11 cellular contexts compared by ENCODE assay signal in genomic region chr18:24214913-24215312, GRCh38.
DNase-seq lines count a peak whose midpoint lies in the region; ATAC-seq, FAIRE-seq and TF ChIP-seq lines count a peak whose summit lies in the region.
"Had no signal": no experiment of that assay in that cellular context is flagged by ENCODE, and none has a peak within 500 bp of the region (broad histone marks: within the 10 kb centered on the region; RNA-seq: fewer than 3 reads in every experiment).

No MANE protein-coding gene starts in this region.

- H3K4me3 ChIP-seq in fibroblast of villous mesenchyme (ENCODE audit: low read depth, low read length) (no peak overlapping the region), rectal smooth muscle tissue (ENCODE audit: low read length) (no peak overlapping the region)

- no peaks in the 10 kb centered on the region for H3K27me3 Mint-ChIP-seq in T-helper 17 cell

- H3K27ac ChIP-seq in VCaP (peak overlapping the region; percentile 56), rectal smooth muscle tissue (ENCODE audit: low read depth, low read length) (peak overlapping the region; percentile 43)

- peak; percentile 10 for DNase-seq in fibroblast of villous mesenchyme (ENCODE audit: low read depth)
- no peak for DNase-seq in stimulated activated effector memory CD8-positive, alpha-beta T cell treated with anti-CD3 and anti-CD28 coated beads, Interleukin-12 subunit alpha, Interleukin-12 subunit beta, amount 100 ng/mL, for 72 hours (ENCODE audit: low spot score in 2 of 2)
- DNase-seq in NCI-H2029 (lab: John Stamatoyannopoulos, UW), result no peak
- DNase-seq in T-helper 17 cell, result no peak
- DNase-seq: activated naive CD4-positive, alpha-beta T cell treated with anti-CD3 and anti-CD28 coated beads for 36 hours; central memory CD4-positive, alpha-beta T cell had no signal

- no peaks in the 10 kb centered on the region for H3K9me3 Mint-ChIP-seq in stimulated activated effector memory CD8-positive, alpha-beta T cell treated with anti-CD3 and anti-CD28 coated beads, Interleukin-12 subunit alpha, Interleukin-12 subunit beta, amount 100 ng/mL, for 72 hours
- H3K9me3 Mint-ChIP-seq: activated naive CD4-positive, alpha-beta T cell treated with anti-CD3 and anti-CD28 coated beads for 36 hours had no signal

- no peak for TF ChIP-seq CTCF in VCaP (conservative IDR thresholded peaks at IDR 0.05)
- TF ChIP-seq CTCF in fibroblast of villous mesenchyme (IDR thresholded peaks at IDR 0.05; ENCODE audit: insufficient read depth, low read depth, low read length), result no peak

- H3K36me3 Mint-ChIP-seq in stimulated activated effector memory CD8-positive, alpha-beta T cell treated with anti-CD3 and anti-CD28 coated beads, Interleukin-12 subunit alpha, Interleukin-12 subunit beta, amount 100 ng/mL, for 72 hours, result no peaks in the 10 kb centered on the region
- no peaks in the 10 kb centered on the region for H3K36me3 Mint-ChIP-seq in T-helper 17 cell (ENCODE audit: low read depth)

- H3K9me3 ChIP-seq in T-helper 17 cell (ENCODE audit: control insufficient read depth, low read length, poor library complexity, severe bottlenecking), result no peaks in the 10 kb centered on the region

- no peak overlapping the region for H3K4me3 Mint-ChIP-seq in stimulated activated effector memory CD8-positive, alpha-beta T cell treated with anti-CD3 and anti-CD28 coated beads, Interleukin-12 subunit alpha, Interleukin-12 subunit beta, amount 100 ng/mL, for 72 hours
- H3K4me3 Mint-ChIP-seq in T-helper 17 cell, result no peak overlapping the region
- H3K4me3 Mint-ChIP-seq: activated naive CD4-positive, alpha-beta T cell treated with anti-CD3 and anti-CD28 coated beads for 36 hours had no signal

- no peaks in the 10 kb centered on the region for H3K4me1 Mint-ChIP-seq in stimulated activated effector memory CD8-positive, alpha-beta T cell treated with anti-CD3 and anti-CD28 coated beads, Interleukin-12 subunit alpha, Interleukin-12 subunit beta, amount 100 ng/mL, for 72 hours
- H3K4me1 Mint-ChIP-seq in T-helper 17 cell, result no peaks in the 10 kb centered on the region

- H3K27me3 ChIP-seq in rectal smooth muscle tissue (ENCODE audit: control insufficient read depth, insufficient read depth, low read length), result no peaks in the 10 kb centered on the region

- no peak overlapping the region for H3K9ac ChIP-seq in rectal smooth muscle tissue (ENCODE audit: low read length)

- no peaks in the 10 kb centered on the region for H3K36me3 ChIP-seq in rectal smooth muscle tissue (ENCODE audit: control insufficient read depth, insufficient read depth, low read length)

- no peak overlapping the region for H3K27ac Mint-ChIP-seq in stimulated activated effector memory CD8-positive, alpha-beta T cell treated with anti-CD3 and anti-CD28 coated beads, Interleukin-12 subunit alpha, Interleukin-12 subunit beta, amount 100 ng/mL, for 72 hours
- no peak overlapping the region for H3K27ac Mint-ChIP-seq in T-helper 17 cell
- H3K27ac Mint-ChIP-seq: activated naive CD4-positive, alpha-beta T cell treated with anti-CD3 and anti-CD28 coated beads for 36 hours had no signal

- ATAC-seq in GM19467 (IDR thresholded peaks at IDR 0.05; ENCODE audit: unreplicated experiment) (no peak), T-helper 17 cell (no peak)
- no peak for ATAC-seq in stimulated activated effector memory CD8-positive, alpha-beta T cell treated with anti-CD3 and anti-CD28 coated beads, Interleukin-12 subunit alpha, Interleukin-12 subunit beta, amount 100 ng/mL, for 72 hours
- ATAC-seq: esophagus mucosa had no signal

- FAIRE-seq in G401.6 (lab: Jason Lieb, UNC), result peak; percentile 65

- peaks cover 12% of the 10 kb centered on the region for H3K4me1 ChIP-seq in rectal smooth muscle tissue (ENCODE audit: control insufficient read depth, insufficient read depth, low read length)
